Comparison of ENCODE assay signal across 26 cellular contexts in the genomic region with DNA sequence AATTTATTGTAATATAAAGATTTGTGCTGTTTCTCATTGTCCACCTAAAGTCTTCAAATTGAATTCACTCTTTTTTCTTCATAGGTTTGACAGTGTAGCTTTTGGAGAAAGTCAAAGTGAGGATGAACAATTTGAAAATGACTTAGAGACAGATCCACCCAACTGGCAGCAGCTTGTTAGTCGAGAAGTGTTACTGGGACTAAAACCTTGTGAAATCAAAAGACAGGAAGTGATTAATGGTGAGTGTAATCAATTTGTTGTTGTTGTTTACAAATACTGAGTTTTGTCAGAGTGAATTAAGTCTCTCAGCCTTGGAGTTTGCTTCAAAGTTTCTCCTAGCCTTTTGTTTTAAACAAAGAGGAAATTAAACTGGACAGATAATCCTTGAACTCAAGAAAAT. TPM values are rescaled to one million over a fixed set of nuclear protein-coding genes. Genes with fewer than 3 reads are reported as not detected.
DNase-seq lines count a peak whose midpoint lies in the region; ATAC-seq and TF ChIP-seq lines count a peak whose summit lies in the region.
"Had no signal": no experiment of that assay in that cellular context is flagged by ENCODE, and none has a peak within 500 bp of the region (broad histone marks: within the 10 kb centered on the region; RNA-seq: fewer than 3 reads in every experiment).

No MANE protein-coding gene starts in this region.

- no peak overlapping the region for H3K9ac ChIP-seq in smooth muscle cell (ENCODE audit: low read depth)

- H3K27me3 ChIP-seq in Panc1 (ENCODE audit: control insufficient read depth, insufficient read depth, low read length): no peaks in the 10 kb centered on the region
- no peaks in the 10 kb centered on the region for H3K27me3 ChIP-seq in smooth muscle cell (ENCODE audit: low read depth)
- H3K27me3 ChIP-seq: SJSA1 had no signal

- WGBS in smooth muscle cell (ENCODE audit: low lambda C conversion rate): 53% methylated on average over 1 of the region's 1 CpG

- intact Hi-C loops in Panc1 (cut with micrococcal nuclease; ENCODE audit: unreplicated experiment): no loop called here

- no peak overlapping the region for H3K4me2 ChIP-seq in smooth muscle cell
- H3K4me2 ChIP-seq: GM23338 had no signal

- H3F3A ChIP-seq in smooth muscle cell (ENCODE audit: low read depth): no peaks in the 10 kb centered on the region

- H3K36me3 ChIP-seq in Panc1 (ENCODE audit: control insufficient read depth, insufficient read depth, low read length): peaks cover 77% of the 10 kb centered on the region
- peaks cover 57% of the 10 kb centered on the region for H3K36me3 ChIP-seq in smooth muscle cell (ENCODE audit: low read depth)

- in situ Hi-C loops in Panc1 (cut with HindIII; ENCODE audit: low pct_unique_long_range_greater_than_20kb, low sequenced_read_pairs): no loop called here

- POLR2A ChIA-PET in Panc1 (lab: Charles Lee): no interaction called here

- no TSS peak for BruUV-seq in Panc1 (replicated peaks; lab: Mats Ljungman, UMichigan)

- H3K79me2 ChIP-seq in smooth muscle cell (ENCODE audit: low read depth): peaks cover 12% of the 10 kb centered on the region

- CTCF ChIA-PET in Panc1 (lab: Charles Lee): no interaction called here

- H3K9me3 ChIP-seq in Panc1 (ENCODE audit: control insufficient read depth, insufficient read depth, low read depth, low read length) (no peaks in the 10 kb centered on the region), smooth muscle cell (replicated peaks; ENCODE audit: low read depth) (no peaks in the 10 kb centered on the region)
- H3K9me3 ChIP-seq: HAP-1, SJSA1 had no signal

- DNase-seq in HCEC 1CT (peak; percentile 30), Panc1 (ENCODE audit: low read depth, low spot score) (peak; percentile 20), epithelial cell of esophagus (ENCODE audit: low read depth) (peak; percentile 60), smooth muscle cell (lab: John Stamatoyannopoulos, UW; ENCODE audit: unreplicated experiment) (no peak)
- no peak for DNase-seq in activated CD4-positive, CD25-positive, alpha-beta regulatory T cell (lab: John Stamatoyannopoulos, UW)
- DNase-seq: C1 segment of cervical spinal cord; CD4-positive, alpha-beta memory T cell; COR-L47; DMS53; Karpas-422; MV-4-11; NCI-H1105 treated with DMSO at 0.1 percent for 48 hours; NCI-H2029; NCI-H446; NCI-H524 treated with DMSO at 0.1 percent for 48 hours; NCI-H774; Right ventricle myocardium superior; RPMI8226 had no signal

- H3K4me3 ChIP-seq in Panc1 (ENCODE audit: low read depth in 2 of 2, low read length in 2 of 2): no peak overlapping the region
- H3K4me3 ChIP-seq in epithelial cell of esophagus (ENCODE audit: low read length): no peak overlapping the region
- H3K4me3 ChIP-seq in smooth muscle cell: no peak overlapping the region
- H3K4me3 ChIP-seq: GM23338, HAP-1, SJSA1 had no signal

- TF ChIP-seq CTCF in Panc1 (IDR thresholded peaks at IDR 0.05) (no peak), epithelial cell of esophagus (IDR thresholded peaks at IDR 0.05; ENCODE audit: insufficient read depth, low read depth, low read length, missing control alignments) (no peak), smooth muscle cell (IDR thresholded peaks at IDR 0.05; ENCODE audit: borderline replicate concordance, insufficient read depth, poor library complexity, severe bottlenecking) (no peak)

- H3K27ac ChIP-seq in Panc1 (ENCODE audit: low read length) (no peak overlapping the region), smooth muscle cell (ENCODE audit: low read depth) (peak overlapping the region; percentile 18)
- H3K27ac ChIP-seq: SJSA1 had no signal

- H2AFZ ChIP-seq in smooth muscle cell (ENCODE audit: low read depth): no peak overlapping the region
- H2AFZ ChIP-seq: GM23338 had no signal

- H3K4me1 ChIP-seq in Panc1 (ENCODE audit: control insufficient read depth, insufficient read depth, low read length) (no peaks in the 10 kb centered on the region), smooth muscle cell (ENCODE audit: low read depth) (no peaks in the 10 kb centered on the region)
- H3K4me1 ChIP-seq: HAP-1, SJSA1 had no signal

- ATAC-seq in Panc1: no peak
- ATAC-seq in GM18909 (IDR thresholded peaks at IDR 0.05; ENCODE audit: poor library complexity, unreplicated experiment): no peak
- no peak for ATAC-seq in GM19455 (IDR thresholded peaks at IDR 0.05; ENCODE audit: unreplicated experiment)
- ATAC-seq: GM23338, HepG2 had no signal

- H4K20me1 ChIP-seq in smooth muscle cell (ENCODE audit: low read depth): peaks cover 5% of the 10 kb centered on the region

RNA-seq across cellular contexts. Expression of gene GRIK4, which starts 53.6 kb away (rescaled TPM):
- 0.62 TPM for total RNA-seq in Panc1 (2021; ENCODE audit: unreplicated experiment)
- 0.17 TPM for polyA plus RNA-seq in Panc1 (2012; ENCODE audit: insufficient read length)
- not detected in 2 replicates for total RNA-seq in smooth muscle cell
- not detected in 2 replicates for polyA plus RNA-seq in smooth muscle cell
- total RNA-seq: A673; CD4-positive, alpha-beta memory T cell; HT-29; SJSA1 had no signal

Comparison
In these comparisons a context has a peak if more than half of its experiments do, and no peak if none do; other contexts are left out.
1. DNase-seq: peak in HCEC 1CT (single experiment), Panc1 (single experiment) and epithelial cell of esophagus (single experiment); none in smooth muscle cell (single experiment) and activated CD4-positive, CD25-positive, alpha-beta regulatory T cell (0 of 4).